Comparison of ENCODE assay signal across 17 cellular contexts in the genomic region with DNA sequence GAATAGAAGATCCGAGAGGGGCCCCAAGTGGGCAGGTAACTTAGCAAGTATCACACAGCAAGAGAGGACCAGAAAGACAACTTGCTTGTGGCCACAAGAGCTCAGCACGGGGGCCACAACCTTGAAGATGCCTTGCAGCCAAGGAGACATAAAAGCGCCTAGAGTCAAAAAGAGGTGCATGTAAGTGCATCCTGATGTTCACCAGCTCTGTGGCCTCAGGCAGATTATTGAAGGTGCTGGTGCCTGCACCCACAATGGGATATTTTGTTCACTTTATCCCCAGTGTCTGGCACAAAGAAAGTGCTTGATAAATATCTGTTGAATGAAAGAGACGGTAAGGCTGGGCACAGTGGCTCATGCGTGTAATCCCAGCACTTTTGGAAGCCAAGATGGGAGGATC.
DNase-seq lines count a peak whose midpoint lies in the region; ATAC-seq and TF ChIP-seq lines count a peak whose summit lies in the region.
"Had no signal": no experiment of that assay in that cellular context is flagged by ENCODE, and none has a peak within 500 bp of the region (broad histone marks: within the 10 kb centered on the region; RNA-seq: fewer than 3 reads in every experiment).

No MANE protein-coding gene starts in this region.

- CTCF ChIA-PET in PC-9 (lab: Charles Lee), result no interaction called here
- CTCF ChIA-PET in Caco-2 (lab: Charles Lee), result interaction anchor here (0.7 kb wide), 1 partner anchor 72 kb away, joined by 3 read pairs; no protein-coding TSS in a partner anchor

- H3K4me3 ChIP-seq in PC-9, result no peak overlapping the region
- no peak overlapping the region for H3K4me3 ChIP-seq in Caco-2 (ENCODE audit: low read depth, low read length)
- H3K4me3 ChIP-seq: SK-N-MC had no signal

- no peaks in the 10 kb centered on the region for H3K9me3 ChIP-seq in PC-9 (ENCODE audit: insufficient read depth, low read depth)
- H3K9me3 ChIP-seq in Caco-2, result no peaks in the 10 kb centered on the region

- DNase-seq in COLO829 (ENCODE audit: low spot score) (peak; percentile 13), PC-9 (peak in 1 of 2 experiments; percentile 2), fibroblast of gingiva (ENCODE audit: low read depth) (peak; percentile 15), osteocyte (ENCODE audit: extremely low spot score, unreplicated experiment) (no peak), Caco-2 (no peak), glutamatergic neuron (no peak)
- DNase-seq: DMS79, GDM1, Kasumi-1, NCI-H1930, NCI-H2171 treated with DMSO at 0.1 percent for 48 hours, NCI-H510A treated with DMSO at 0.1 percent for 48 hours, RPMI8226 had no signal

- H3K9me2 ChIP-seq in PC-9 (ENCODE audit: insufficient read depth), result no peaks in the 10 kb centered on the region

- H3F3A ChIP-seq in PC-9 (ENCODE audit: insufficient read depth, low read depth), result peaks cover 10% of the 10 kb centered on the region; the same call in 1 of the 2 replicates

- H3K27me3 ChIP-seq in PC-9 (ENCODE audit: insufficient read depth, low read depth) (peaks cover 18% of the 10 kb centered on the region; the same call in 1 of the 2 replicates), Caco-2 (replicated peaks; ENCODE audit: control insufficient read depth, insufficient read depth, low read length) (no peaks in the 10 kb centered on the region)

- H3K4me1 ChIP-seq in PC-9 (replicated peaks; ENCODE audit: insufficient read depth), result peaks cover 15% of the 10 kb centered on the region
- no peaks in the 10 kb centered on the region for H3K4me1 ChIP-seq in Caco-2

- no peaks in the 10 kb centered on the region for H3K36me3 Mint-ChIP-seq in osteocyte (ENCODE audit: unreplicated experiment)
- no peaks in the 10 kb centered on the region for H3K36me3 Mint-ChIP-seq in Caco-2 (ENCODE audit: insufficient read depth, unreplicated experiment)
- H3K36me3 Mint-ChIP-seq in glutamatergic neuron (ENCODE audit: unreplicated experiment), result no peaks in the 10 kb centered on the region

- H3K4me3 Mint-ChIP-seq in osteocyte (ENCODE audit: unreplicated experiment) (no peak overlapping the region), Caco-2 (ENCODE audit: unreplicated experiment) (no peak overlapping the region), glutamatergic neuron (ENCODE audit: unreplicated experiment) (no peak overlapping the region)

- no peak overlapping the region for H2AFZ ChIP-seq in PC-9

- no peak for TF ChIP-seq CTCF in PC-9 (conservative IDR thresholded peaks at IDR 0.05)
- no peak for TF ChIP-seq CTCF in osteocyte (IDR thresholded peaks at IDR 0.05)
- no peak for TF ChIP-seq CTCF in Caco-2 (IDR thresholded peaks at IDR 0.05; ENCODE audit: insufficient read depth in 1 of 2, low read depth in 1 of 2, low read length in 1 of 2, severe bottlenecking in 1 of 2, unreplicated experiment in 1 of 2)
- no peak for TF ChIP-seq CTCF in glutamatergic neuron (IDR thresholded peaks at IDR 0.05; ENCODE audit: partially characterized antibody, unreplicated experiment)

- no peaks in the 10 kb centered on the region for H3K36me3 ChIP-seq in PC-9 (ENCODE audit: low read depth)
- no peaks in the 10 kb centered on the region for H3K36me3 ChIP-seq in Caco-2 (ENCODE audit: control insufficient read depth, insufficient read depth, low read length)

- H3K27ac ChIP-seq in PC-9, result no peak overlapping the region
- H3K27ac ChIP-seq: C4-2B, SK-N-MC had no signal

- no peaks in the 10 kb centered on the region for H3K79me2 ChIP-seq in PC-9 (ENCODE audit: low read depth)

- H3K4me2 ChIP-seq in PC-9, result peak overlapping the region; percentile 23; the same call in 1 of the 2 replicates

- intact Hi-C loops in PC-9 (cut with micrococcal nuclease; ENCODE audit: unreplicated experiment) (no loop called here), Caco-2 (cut with micrococcal nuclease; ENCODE audit: unreplicated experiment) (no loop called here)

- H3K27ac Mint-ChIP-seq in osteocyte (ENCODE audit: unreplicated experiment) (peak overlapping the region; percentile 88), Caco-2 (ENCODE audit: unreplicated experiment) (no peak overlapping the region), glutamatergic neuron (ENCODE audit: unreplicated experiment) (no peak overlapping the region)

- H3K4me1 Mint-ChIP-seq in osteocyte (ENCODE audit: unreplicated experiment), result peaks cover 35% of the 10 kb centered on the region
- H3K4me1 Mint-ChIP-seq in Caco-2 (ENCODE audit: low read depth, unreplicated experiment), result no peaks in the 10 kb centered on the region
- peaks cover 2% of the 10 kb centered on the region for H3K4me1 Mint-ChIP-seq in glutamatergic neuron (ENCODE audit: low read depth, unreplicated experiment)

- H3K27me3 Mint-ChIP-seq in osteocyte (ENCODE audit: unreplicated experiment), result no peaks in the 10 kb centered on the region
- peaks cover 10% of the 10 kb centered on the region for H3K27me3 Mint-ChIP-seq in Caco-2 (ENCODE audit: insufficient read depth, unreplicated experiment)
- H3K27me3 Mint-ChIP-seq in glutamatergic neuron (ENCODE audit: unreplicated experiment), result peaks cover 3% of the 10 kb centered on the region

- H4K20me1 ChIP-seq in PC-9 (ENCODE audit: insufficient read depth), result no peaks in the 10 kb centered on the region

- H3K9me3 Mint-ChIP-seq in osteocyte (ENCODE audit: unreplicated experiment) (no peaks in the 10 kb centered on the region), Caco-2 (ENCODE audit: unreplicated experiment) (no peaks in the 10 kb centered on the region), glutamatergic neuron (ENCODE audit: unreplicated experiment) (peaks cover 2% of the 10 kb centered on the region)

- ATAC-seq in GM19035 (IDR thresholded peaks at IDR 0.05; ENCODE audit: unreplicated experiment), result no peak
- no peak for ATAC-seq in HG03108 (IDR thresholded peaks at IDR 0.05; ENCODE audit: unreplicated experiment)

- BruUV-seq in PC-9 (replicated peaks; lab: Mats Ljungman, UMichigan) (no TSS peak), Caco-2 (replicated peaks; lab: Mats Ljungman, UMichigan) (no TSS peak)

- POLR2A ChIA-PET in PC-9 (lab: Charles Lee; ENCODE audit: unreplicated experiment) (no interaction called here), Caco-2 (lab: Charles Lee) (no interaction called here)

Comparison
In these comparisons a context has a peak if more than half of its experiments do, and no peak if none do; other contexts are left out.
1. DNase-seq: peak in COLO829 (single experiment) and fibroblast of gingiva (single experiment); none in osteocyte (single experiment), Caco-2 (0 of 2) and glutamatergic neuron (single experiment).